In genomic region chr4:5863461-5864113, GRCh38 we compare ENCODE assay signal across 8 cellular contexts. TPM values are rescaled to one million over a fixed set of nuclear protein-coding genes. Genes with fewer than 3 reads are reported as not detected.
DNase-seq lines count a peak whose midpoint lies in the region; ATAC-seq and TF ChIP-seq lines count a peak whose summit lies in the region.

No MANE protein-coding gene starts in this region.

- TF ChIP-seq CTCF in BE2C (IDR thresholded peaks at IDR 0.05; ENCODE audit: low read depth, low read length): no peak

- peaks cover 6% of the 10 kb centered on the region for H3K4me1 ChIP-seq in BE2C

- peaks cover 78% of the 10 kb centered on the region for H3K36me3 ChIP-seq in BE2C

- H3K27me3 ChIP-seq in BE2C: no peaks in the 10 kb centered on the region

- no peak for ATAC-seq in HG03457 (IDR thresholded peaks at IDR 0.05; ENCODE audit: unreplicated experiment)

- peak; percentile 63 for DNase-seq in AG08395 (ENCODE audit: low spot score)
- DNase-seq in HS-27A (ENCODE audit: low read depth): peak; percentile 53
- DNase-seq in activated CD8-positive, alpha-beta memory T cell treated with anti-CD3 and anti-CD28 coated beads, Interleukin-2, amount 50 U/mL, for 48 hours: peak; percentile 72
- DNase-seq in iris pigment epithelial cell (ENCODE audit: low read depth): peak; percentile 97
- no peak for DNase-seq in BE2C
- no peak for DNase-seq in epidermal melanocyte (ENCODE audit: insufficient read length, low spot score)
- DNase-seq in mesenteric fat pad (ENCODE audit: low spot score): no peak

- H3K4me3 ChIP-seq in BE2C (ENCODE audit: low read depth, low read length): no peak overlapping the region

- no peaks in the 10 kb centered on the region for H3K9me3 ChIP-seq in BE2C

RNA-seq across cellular contexts. Expression of gene CRMP1, which starts 29.3 kb away (rescaled TPM):
- 252 TPM for polyA plus RNA-seq in BE2C (2012; ENCODE audit: insufficient read depth, insufficient read length, low read depth)
- 0.16 TPM for total RNA-seq in mesenteric fat pad

Comparison
In these comparisons a context has a peak if more than half of its experiments do, and no peak if none do; other contexts are left out.
1. DNase-seq: peak in AG08395 (single experiment), HS-27A (single experiment), activated CD8-positive, alpha-beta memory T cell treated with anti-CD3 and anti-CD28 coated beads, Interleukin-2, amount 50 U/mL, for 48 hours (single experiment) and iris pigment epithelial cell (single experiment); none in BE2C (single experiment), epidermal melanocyte (single experiment) and mesenteric fat pad (single experiment).